Comparison of ENCODE assay signal across 8 cellular contexts in genomic region chr1:101309334-101310221, GRCh38.
A peak's percentile ranks its signal among the peaks of the same experiment; 100 is the strongest.
DNase-seq lines count a peak whose midpoint lies in the region; ATAC-seq and TF ChIP-seq lines count a peak whose summit lies in the region.

No MANE protein-coding gene starts in this region.

- DNase-seq in AG08395 (ENCODE audit: low spot score) (peak; percentile 74), NCI-H460 (ENCODE audit: extremely low read depth, low read depth) (peak; percentile 11), ecto neural progenitor cell (ENCODE audit: low spot score) (peak; percentile 68), lung microvascular endothelial cell (ENCODE audit: low read depth in 2 of 2) (peak; percentile 69 to 79)
- peak; percentile 61 to 69 for DNase-seq in activated CD4-positive, alpha-beta T cell treated with anti-CD3 and anti-CD28 coated beads, Interleukin-2, amount 50 U/mL, for 48 hours
- DNase-seq in stimulated activated CD4-positive, alpha-beta T cell treated with anti-CD3 and anti-CD28 coated beads, TNF-alpha, amount 100 ng/mL, for 48 hours (ENCODE audit: low read depth in 3 of 3) = peak; percentile 41 to 53 (median 47)

- TF ChIP-seq POLR2A in GM18526 (IDR thresholded peaks at IDR 0.05; ENCODE audit: extremely low read depth, insufficient read length) = peak; percentile 19

- peak; percentile 49 for ATAC-seq in HG03066 (IDR thresholded peaks at IDR 0.05; ENCODE audit: low read depth, unreplicated experiment)

Comparison
In these comparisons a context has a peak if more than half of its experiments do, and no peak if none do; other contexts are left out.
1. Peak in every context shown above with its lines: DNase-seq and ATAC-seq.
2. DNase-seq: peak in every context shown above with its lines; median percentile 74 in AG08395; 74 in lung microvascular endothelial cell; 68 in ecto neural progenitor cell; 65 in activated CD4-positive, alpha-beta T cell treated with anti-CD3 and anti-CD28 coated beads, Interleukin-2, amount 50 U/mL, for 48 hours; 47 in stimulated activated CD4-positive, alpha-beta T cell treated with anti-CD3 and anti-CD28 coated beads, TNF-alpha, amount 100 ng/mL, for 48 hours; 11 in NCI-H460.